In genomic region chr10:124678566-124679240, GRCh38 we compare ENCODE assay signal across 8 cellular contexts.
DNase-seq lines count a peak whose midpoint lies in the region; ATAC-seq and TF ChIP-seq lines count a peak whose summit lies in the region.

No MANE protein-coding gene starts in this region.

- peaks cover 83 to 97% (median 92%) of the 10 kb centered on the region in 3 donors for H3K4me1 Mint-ChIP-seq in CD8-positive, alpha-beta memory T cell
- H3K4me1 Mint-ChIP-seq in WTC11 = peaks cover 2% of the 10 kb centered on the region

- H3K27me3 Mint-ChIP-seq in CD8-positive, alpha-beta memory T cell = peaks cover 0 to 2% of the 10 kb centered on the region in 2 donors
- H3K27me3 Mint-ChIP-seq in WTC11 (ENCODE audit: low read depth) = no peaks in the 10 kb centered on the region

- ATAC-seq in WTC11 (no peak), HG02981 (IDR thresholded peaks at IDR 0.05; ENCODE audit: unreplicated experiment) (no peak)

- TF ChIP-seq CTCF in WTC11 (IDR thresholded peaks at IDR 0.05) (no peak), neutrophil (IDR thresholded peaks at IDR 0.05) (no peak)

- peaks cover 96% of the 10 kb centered on the region for H3K4me1 ChIP-seq in CD8-positive, alpha-beta memory T cell (ENCODE audit: insufficient read depth, low read length)
- peaks cover 99% of the 10 kb centered on the region in 2 experiments for H3K4me1 ChIP-seq in neutrophil (ENCODE audit: control insufficient read depth in 1 of 2, insufficient read depth in 1 of 2, low read depth in 1 of 2, low read length in 1 of 2)

- POLR2A ChIA-PET in CD8-positive, alpha-beta memory T cell (lab: Charles Lee) = interaction anchor here (0.8 to 2.2 kb wide), 9 partner anchors 10 to 63 kb away, joined by 3 to 30 read pairs (median 5); no protein-coding TSS in a partner anchor
- POLR2A ChIA-PET in WTC11 (lab: Charles Lee) = no interaction called here

- H3K9me3 Mint-ChIP-seq in CD8-positive, alpha-beta memory T cell = no peaks in the 10 kb centered on the region
- no peaks in the 10 kb centered on the region for H3K9me3 Mint-ChIP-seq in WTC11

- peak overlapping the region; percentile 5 for H3K27ac ChIP-seq in CD8-positive, alpha-beta memory T cell (ENCODE audit: low read depth, low read length)
- peak overlapping the region; percentile 96 for H3K27ac ChIP-seq in caudate nucleus (ENCODE audit: low read depth, low read length)
- H3K27ac ChIP-seq in neutrophil = peak overlapping the region; percentile 93

- H3K4me3 Mint-ChIP-seq in CD8-positive, alpha-beta memory T cell = peak overlapping the region; percentile 61 to 88 (median 82)
- H3K4me3 Mint-ChIP-seq in WTC11 = no peak overlapping the region

- no peaks in the 10 kb centered on the region for H3K27me3 ChIP-seq in CD8-positive, alpha-beta memory T cell (ENCODE audit: insufficient read depth, low read length, poor library complexity, severe bottlenecking)
- H3K27me3 ChIP-seq in neutrophil = no peaks in the 10 kb centered on the region

- H3K4me3 ChIP-seq in CD8-positive, alpha-beta memory T cell (ENCODE audit: low read length) = peak overlapping the region; percentile 38
- no peak overlapping the region for H3K4me3 ChIP-seq in neutrophil (ENCODE audit: low read depth in 1 of 2, low read length in 1 of 2)

- H3K9me3 ChIP-seq in CD8-positive, alpha-beta memory T cell (ENCODE audit: low read length) = no peaks in the 10 kb centered on the region
- no peaks in the 10 kb centered on the region for H3K9me3 ChIP-seq in neutrophil

- CTCF ChIA-PET in CD8-positive, alpha-beta memory T cell (lab: Charles Lee) = interaction anchor here (0.7 to 7.8 kb wide), 17 partner anchors 11 to 66 kb away, joined by 3 to 65 read pairs (median 5); partner anchors contain the start of gene FAM53B
- CTCF ChIA-PET in WTC11 (lab: Charles Lee) = interaction anchor here (1.4 kb wide), 1 partner anchor 62 kb away, joined by 4 read pairs; no protein-coding TSS in a partner anchor

- peaks cover 9 to 71% (median 10%) of the 10 kb centered on the region in 3 donors for H3K36me3 Mint-ChIP-seq in CD8-positive, alpha-beta memory T cell
- H3K36me3 Mint-ChIP-seq in WTC11 = peaks cover 22% of the 10 kb centered on the region

- peak in 4 of 5 donors; percentile 41 to 76 (median 71) for DNase-seq in CD8-positive, alpha-beta memory T cell
- DNase-seq in WTC11 (ENCODE audit: low spot score) = no peak
- no peak for DNase-seq in caudate nucleus (lab: John Stamatoyannopoulos, UW)
- no peak for DNase-seq in T1000 (lab: John Stamatoyannopoulos, UW)
- DNase-seq in AG08395 (ENCODE audit: low spot score) = no peak
- no peak for DNase-seq in DMS114 treated with DMSO at 0.1 percent for 48 hours (lab: John Stamatoyannopoulos, UW; ENCODE audit: unreplicated experiment)

- no peaks in the 10 kb centered on the region for H3K36me3 ChIP-seq in CD8-positive, alpha-beta memory T cell (ENCODE audit: insufficient read depth, low read length)
- H3K36me3 ChIP-seq in neutrophil = peaks cover 12% of the 10 kb centered on the region

- peak overlapping the region; percentile 72 to 96 (median 92) for H3K27ac Mint-ChIP-seq in CD8-positive, alpha-beta memory T cell
- H3K27ac Mint-ChIP-seq in WTC11 = peak overlapping the region; percentile 72; the same call in 1 of the 2 replicates

TF ChIP-seq in WTC11, 78 proteins besides CTCF, POLR2A, EP300 and RAD21 (continues in another document):
- TF ChIP-seq, protein P1, sequence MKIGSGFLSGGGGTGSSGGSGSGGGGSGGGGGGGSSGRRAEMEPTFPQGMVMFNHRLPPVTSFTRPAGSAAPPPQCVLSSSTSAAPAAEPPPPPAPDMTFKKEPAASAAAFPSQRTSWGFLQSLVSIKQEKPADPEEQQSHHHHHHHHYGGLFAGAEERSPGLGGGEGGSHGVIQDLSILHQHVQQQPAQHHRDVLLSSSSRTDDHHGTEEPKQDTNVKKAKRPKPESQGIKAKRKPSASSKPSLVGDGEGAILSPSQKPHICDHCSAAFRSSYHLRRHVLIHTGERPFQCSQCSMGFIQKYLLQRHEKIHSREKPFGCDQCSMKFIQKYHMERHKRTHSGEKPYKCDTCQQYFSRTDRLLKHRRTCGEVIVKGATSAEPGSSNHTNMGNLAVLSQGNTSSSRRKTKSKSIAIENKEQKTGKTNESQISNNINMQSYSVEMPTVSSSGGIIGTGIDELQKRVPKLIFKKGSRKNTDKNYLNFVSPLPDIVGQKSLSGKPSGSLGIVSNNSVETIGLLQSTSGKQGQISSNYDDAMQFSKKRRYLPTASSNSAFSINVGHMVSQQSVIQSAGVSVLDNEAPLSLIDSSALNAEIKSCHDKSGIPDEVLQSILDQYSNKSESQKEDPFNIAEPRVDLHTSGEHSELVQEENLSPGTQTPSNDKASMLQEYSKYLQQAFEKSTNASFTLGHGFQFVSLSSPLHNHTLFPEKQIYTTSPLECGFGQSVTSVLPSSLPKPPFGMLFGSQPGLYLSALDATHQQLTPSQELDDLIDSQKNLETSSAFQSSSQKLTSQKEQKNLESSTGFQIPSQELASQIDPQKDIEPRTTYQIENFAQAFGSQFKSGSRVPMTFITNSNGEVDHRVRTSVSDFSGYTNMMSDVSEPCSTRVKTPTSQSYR (CRISPR knock-in tag; IDR thresholded peaks at IDR 0.05) = no peak
- TF ChIP-seq, protein P2, sequence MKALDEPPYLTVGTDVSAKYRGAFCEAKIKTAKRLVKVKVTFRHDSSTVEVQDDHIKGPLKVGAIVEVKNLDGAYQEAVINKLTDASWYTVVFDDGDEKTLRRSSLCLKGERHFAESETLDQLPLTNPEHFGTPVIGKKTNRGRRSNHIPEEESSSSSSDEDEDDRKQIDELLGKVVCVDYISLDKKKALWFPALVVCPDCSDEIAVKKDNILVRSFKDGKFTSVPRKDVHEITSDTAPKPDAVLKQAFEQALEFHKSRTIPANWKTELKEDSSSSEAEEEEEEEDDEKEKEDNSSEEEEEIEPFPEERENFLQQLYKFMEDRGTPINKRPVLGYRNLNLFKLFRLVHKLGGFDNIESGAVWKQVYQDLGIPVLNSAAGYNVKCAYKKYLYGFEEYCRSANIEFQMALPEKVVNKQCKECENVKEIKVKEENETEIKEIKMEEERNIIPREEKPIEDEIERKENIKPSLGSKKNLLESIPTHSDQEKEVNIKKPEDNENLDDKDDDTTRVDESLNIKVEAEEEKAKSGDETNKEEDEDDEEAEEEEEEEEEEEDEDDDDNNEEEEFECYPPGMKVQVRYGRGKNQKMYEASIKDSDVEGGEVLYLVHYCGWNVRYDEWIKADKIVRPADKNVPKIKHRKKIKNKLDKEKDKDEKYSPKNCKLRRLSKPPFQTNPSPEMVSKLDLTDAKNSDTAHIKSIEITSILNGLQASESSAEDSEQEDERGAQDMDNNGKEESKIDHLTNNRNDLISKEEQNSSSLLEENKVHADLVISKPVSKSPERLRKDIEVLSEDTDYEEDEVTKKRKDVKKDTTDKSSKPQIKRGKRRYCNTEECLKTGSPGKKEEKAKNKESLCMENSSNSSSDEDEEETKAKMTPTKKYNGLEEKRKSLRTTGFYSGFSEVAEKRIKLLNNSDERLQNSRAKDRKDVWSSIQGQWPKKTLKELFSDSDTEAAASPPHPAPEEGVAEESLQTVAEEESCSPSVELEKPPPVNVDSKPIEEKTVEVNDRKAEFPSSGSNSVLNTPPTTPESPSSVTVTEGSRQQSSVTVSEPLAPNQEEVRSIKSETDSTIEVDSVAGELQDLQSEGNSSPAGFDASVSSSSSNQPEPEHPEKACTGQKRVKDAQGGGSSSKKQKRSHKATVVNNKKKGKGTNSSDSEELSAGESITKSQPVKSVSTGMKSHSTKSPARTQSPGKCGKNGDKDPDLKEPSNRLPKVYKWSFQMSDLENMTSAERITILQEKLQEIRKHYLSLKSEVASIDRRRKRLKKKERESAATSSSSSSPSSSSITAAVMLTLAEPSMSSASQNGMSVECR (CRISPR knock-in tag; IDR thresholded peaks at IDR 0.05; ENCODE audit: borderline replicate concordance) = no peak
- TF ChIP-seq, protein P3, sequence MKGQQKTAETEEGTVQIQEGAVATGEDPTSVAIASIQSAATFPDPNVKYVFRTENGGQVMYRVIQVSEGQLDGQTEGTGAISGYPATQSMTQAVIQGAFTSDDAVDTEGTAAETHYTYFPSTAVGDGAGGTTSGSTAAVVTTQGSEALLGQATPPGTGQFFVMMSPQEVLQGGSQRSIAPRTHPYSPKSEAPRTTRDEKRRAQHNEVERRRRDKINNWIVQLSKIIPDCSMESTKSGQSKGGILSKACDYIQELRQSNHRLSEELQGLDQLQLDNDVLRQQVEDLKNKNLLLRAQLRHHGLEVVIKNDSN (CRISPR knock-in tag; IDR thresholded peaks at IDR 0.05) = no peak
- TF ChIP-seq ATF1 (CRISPR knock-in tag; IDR thresholded peaks at IDR 0.05) (no peak), ZBTB21 (CRISPR knock-in tag; IDR thresholded peaks at IDR 0.05; ENCODE audit: borderline replicate concordance) (no peak), TP53 (CRISPR knock-in tag; IDR thresholded peaks at IDR 0.05) (no peak), EMX1 (CRISPR knock-in tag; IDR thresholded peaks at IDR 0.05) (no peak), ZNF671 (CRISPR knock-in tag; IDR thresholded peaks at IDR 0.05) (no peak), SOX15 (CRISPR knock-in tag; IDR thresholded peaks at IDR 0.05) (no peak), ZNF232 (CRISPR knock-in tag; IDR thresholded peaks at IDR 0.05) (no peak), GTF2I (CRISPR knock-in tag; conservative IDR thresholded peaks at IDR 0.05) (no peak), MYBL2 (CRISPR knock-in tag; IDR thresholded peaks at IDR 0.05) (no peak), ERG (CRISPR knock-in tag; IDR thresholded peaks at IDR 0.05) (no peak)
- TF ChIP-seq, protein P4, sequence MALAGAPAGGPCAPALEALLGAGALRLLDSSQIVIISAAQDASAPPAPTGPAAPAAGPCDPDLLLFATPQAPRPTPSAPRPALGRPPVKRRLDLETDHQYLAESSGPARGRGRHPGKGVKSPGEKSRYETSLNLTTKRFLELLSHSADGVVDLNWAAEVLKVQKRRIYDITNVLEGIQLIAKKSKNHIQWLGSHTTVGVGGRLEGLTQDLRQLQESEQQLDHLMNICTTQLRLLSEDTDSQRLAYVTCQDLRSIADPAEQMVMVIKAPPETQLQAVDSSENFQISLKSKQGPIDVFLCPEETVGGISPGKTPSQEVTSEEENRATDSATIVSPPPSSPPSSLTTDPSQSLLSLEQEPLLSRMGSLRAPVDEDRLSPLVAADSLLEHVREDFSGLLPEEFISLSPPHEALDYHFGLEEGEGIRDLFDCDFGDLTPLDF (CRISPR knock-in tag; IDR thresholded peaks at IDR 0.05) = no peak

Comparison
In these comparisons a context has a peak if more than half of its experiments do, and no peak if none do; other contexts are left out.
1. DNase-seq: peak in CD8-positive, alpha-beta memory T cell (4 of 5); none in WTC11 (single experiment), caudate nucleus (0 of 61), T1000 (single experiment), AG08395 (single experiment) and DMS114 treated with DMSO at 0.1 percent for 48 hours (single experiment).
2. H3K27ac ChIP-seq: peak in every context shown above with its lines; median percentile 96 in caudate nucleus; 93 in neutrophil; 5 in CD8-positive, alpha-beta memory T cell.